ENCODE assay signal across 29 cellular contexts in the genomic region with DNA sequence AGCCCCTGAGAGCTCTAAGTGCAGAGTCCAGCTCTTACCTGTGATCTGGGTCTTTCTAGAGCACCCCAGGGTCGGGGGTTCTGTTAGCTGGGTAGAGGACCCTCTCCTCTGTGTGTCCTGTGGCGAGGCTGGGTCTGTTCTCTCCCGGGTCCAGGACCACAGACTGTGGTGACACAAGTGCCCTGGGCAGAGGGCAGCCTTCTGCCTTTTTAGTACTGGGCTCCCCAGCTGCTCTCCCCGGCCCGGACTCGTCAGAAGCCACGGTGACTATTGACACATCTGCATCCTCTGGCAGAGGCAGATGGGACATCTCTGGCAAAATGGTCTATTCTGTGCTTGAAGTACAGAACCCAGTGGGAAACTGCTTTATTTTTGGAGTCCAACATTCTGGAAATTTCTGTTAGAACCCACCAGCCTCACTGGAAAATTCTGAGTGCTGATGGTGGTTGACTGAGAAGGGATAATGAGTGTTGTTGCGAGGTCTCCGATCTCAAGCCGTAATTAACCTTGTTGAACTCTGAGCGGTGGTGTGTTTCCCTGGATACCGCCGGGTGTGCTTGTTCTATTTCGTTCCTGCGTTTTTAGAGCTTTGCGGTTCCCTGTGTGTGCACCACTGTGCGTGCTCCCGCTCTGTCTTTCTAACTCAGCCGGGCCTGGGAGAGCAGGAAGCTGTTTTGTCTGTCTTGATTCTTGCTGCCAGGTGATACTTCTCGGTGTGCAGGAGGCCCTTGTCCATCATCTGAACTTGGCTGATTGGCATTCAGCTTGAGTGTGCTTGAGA. TPM values are rescaled to one million over a fixed set of nuclear protein-coding genes. Genes with fewer than 3 reads are reported as not detected.
DNase-seq lines count a peak whose midpoint lies in the region; ATAC-seq and TF ChIP-seq lines count a peak whose summit lies in the region.
"Had no signal": no experiment of that assay in that cellular context is flagged by ENCODE, and none has a peak within 500 bp of the region (broad histone marks: within the 10 kb centered on the region; RNA-seq: fewer than 3 reads in every experiment).

No MANE protein-coding gene starts in this region.

- H3K27me3 Mint-ChIP-seq in activated CD4-positive, alpha-beta memory T cell treated with anti-CD3 and anti-CD28 coated beads, Interleukin-2, amount 10 ng/mL, durations not matched to agents 7 days and 5 days: no peaks in the 10 kb centered on the region
- H3K27me3 Mint-ChIP-seq in activated CD4-positive, alpha-beta memory T cell treated with anti-CD3 and anti-CD28 coated beads for 36 hours: no peaks in the 10 kb centered on the region
- H3K27me3 Mint-ChIP-seq: CD8-positive, alpha-beta memory T cell; naive B cell had no signal

- no peak for TF ChIP-seq CTCF in HL-60 (IDR thresholded peaks at IDR 0.05; ENCODE audit: insufficient read depth, low read length)
- no peak for TF ChIP-seq CTCF in VCaP (conservative IDR thresholded peaks at IDR 0.05)
- TF ChIP-seq CTCF in neural cell (IDR thresholded peaks at IDR 0.05; ENCODE audit: poor library complexity, severe bottlenecking): no peak
- TF ChIP-seq CTCF in GM13977 (IDR thresholded peaks at IDR 0.05; ENCODE audit: extremely low read depth, insufficient read depth, missing control alignments): no peak

- no peaks in the 10 kb centered on the region for H3K9me3 ChIP-seq in neural cell (ENCODE audit: low read length)
- H3K9me3 ChIP-seq: BE2C, left ventricle myocardium inferior, SK-N-SH, transverse colon had no signal

- H4K20me1 ChIP-seq in neural cell (ENCODE audit: insufficient read depth): no peaks in the 10 kb centered on the region

- POLR2A ChIA-PET in activated CD4-positive, alpha-beta memory T cell treated with anti-CD3 and anti-CD28 coated beads, Interleukin-2, amount 10 ng/mL, durations not matched to agents 7 days and 5 days (lab: Charles Lee): interaction anchor here (0.6 kb wide), 1 partner anchor 180 kb away, joined by 3 read pairs; no protein-coding TSS in a partner anchor
- POLR2A ChIA-PET in activated CD4-positive, alpha-beta memory T cell treated with anti-CD3 and anti-CD28 coated beads for 36 hours (lab: Charles Lee): no interaction called here

- in situ Hi-C loops in GM13977 (cut with MboI; ENCODE audit: low pct_unique_long_range_greater_than_20kb, low sequenced_read_pairs, unreplicated experiment): no loop called here

- TF ChIP-seq EP300 in neural cell (conservative IDR thresholded peaks at IDR 0.05; ENCODE audit: poor library complexity, severe bottlenecking): no peak

- H3K27ac ChIP-seq in HL-60 (replicated peaks) (0 out of 2 replicates have a peak overlapping the region, but pooled peaks have one; percentile 7), VCaP (peak overlapping the region; percentile 26; the same call in 1 of the 2 replicates), neural cell (ENCODE audit: low read length) (peak overlapping the region; percentile 33)
- H3K27ac ChIP-seq: cardiac muscle cell, coronary artery, left ventricle myocardium inferior, transverse colon had no signal

- CTCF ChIA-PET in activated CD4-positive, alpha-beta memory T cell treated with anti-CD3 and anti-CD28 coated beads, Interleukin-2, amount 10 ng/mL, durations not matched to agents 7 days and 5 days (lab: Charles Lee): interaction anchor here (0.5 to 1.1 kb wide), 3 partner anchors 9 to 48 kb away, joined by 3 to 4 read pairs (median 3); no protein-coding TSS in a partner anchor
- CTCF ChIA-PET in activated CD4-positive, alpha-beta memory T cell treated with anti-CD3 and anti-CD28 coated beads for 36 hours (lab: Charles Lee): no interaction called here

- ATAC-seq in HG03521 (IDR thresholded peaks at IDR 0.05; ENCODE audit: unreplicated experiment): no peak
- ATAC-seq: activated CD4-positive, CD25-positive, alpha-beta regulatory T cell treated with anti-CD3 and anti-CD28 coated beads, Interleukin-2, amount 50 U/mL, for 24 hours; stimulated activated effector memory CD8-positive, alpha-beta T cell treated with anti-CD3 and anti-CD28 coated beads, Interleukin-12 subunit alpha, Interleukin-12 subunit beta, amount 100 ng/mL, for 72 hours had no signal

- no peaks in the 10 kb centered on the region for H3K79me2 ChIP-seq in neural cell (replicated peaks; ENCODE audit: insufficient read depth, low read length)

- H3K36me3 ChIP-seq in neural cell (ENCODE audit: insufficient read depth, low read length): no peaks in the 10 kb centered on the region

- peak overlapping the region; percentile 37 for H3K27ac Mint-ChIP-seq in activated CD4-positive, alpha-beta memory T cell treated with anti-CD3 and anti-CD28 coated beads, Interleukin-2, amount 10 ng/mL, durations not matched to agents 7 days and 5 days
- H3K27ac Mint-ChIP-seq in activated CD4-positive, alpha-beta memory T cell treated with anti-CD3 and anti-CD28 coated beads for 36 hours: no peak overlapping the region
- H3K27ac Mint-ChIP-seq: stimulated activated effector memory CD8-positive, alpha-beta T cell treated with anti-CD3 and anti-CD28 coated beads, Interleukin-12 subunit alpha, Interleukin-12 subunit beta, amount 100 ng/mL, for 72 hours had no signal

- no peaks in the 10 kb centered on the region for H3K9me3 Mint-ChIP-seq in activated CD4-positive, alpha-beta memory T cell treated with anti-CD3 and anti-CD28 coated beads, Interleukin-2, amount 10 ng/mL, durations not matched to agents 7 days and 5 days
- H3K9me3 Mint-ChIP-seq in activated CD4-positive, alpha-beta memory T cell treated with anti-CD3 and anti-CD28 coated beads for 36 hours: no peaks in the 10 kb centered on the region
- H3K9me3 Mint-ChIP-seq: CD8-positive, alpha-beta memory T cell; naive B cell; stimulated activated effector memory CD8-positive, alpha-beta T cell treated with anti-CD3 and anti-CD28 coated beads, Interleukin-12 subunit alpha, Interleukin-12 subunit beta, amount 100 ng/mL, for 72 hours had no signal

- H3K9ac ChIP-seq in neural cell (ENCODE audit: low read length): no peak overlapping the region
- H3K9ac ChIP-seq: SK-N-SH had no signal

- H3K4me3 Mint-ChIP-seq in activated CD4-positive, alpha-beta memory T cell treated with anti-CD3 and anti-CD28 coated beads, Interleukin-2, amount 10 ng/mL, durations not matched to agents 7 days and 5 days: no peak overlapping the region
- H3K4me3 Mint-ChIP-seq in activated CD4-positive, alpha-beta memory T cell treated with anti-CD3 and anti-CD28 coated beads for 36 hours: no peak overlapping the region
- H3K4me3 Mint-ChIP-seq: naive B cell; stimulated activated effector memory CD8-positive, alpha-beta T cell treated with anti-CD3 and anti-CD28 coated beads, Interleukin-12 subunit alpha, Interleukin-12 subunit beta, amount 100 ng/mL, for 72 hours had no signal

- peaks cover 40% of the 10 kb centered on the region for H3K4me1 Mint-ChIP-seq in activated CD4-positive, alpha-beta memory T cell treated with anti-CD3 and anti-CD28 coated beads, Interleukin-2, amount 10 ng/mL, durations not matched to agents 7 days and 5 days
- peaks cover 22% of the 10 kb centered on the region for H3K4me1 Mint-ChIP-seq in activated CD4-positive, alpha-beta memory T cell treated with anti-CD3 and anti-CD28 coated beads for 36 hours (ENCODE audit: low read depth)

- intact Hi-C loops in activated CD4-positive, alpha-beta memory T cell treated with anti-CD3 and anti-CD28 coated beads for 36 hours (cut with micrococcal nuclease): no loop called here

- H2AFZ ChIP-seq in neural cell (ENCODE audit: low read depth, low read length): no peak overlapping the region

- no peaks in the 10 kb centered on the region for H3K9me2 ChIP-seq in neural cell (ENCODE audit: insufficient read depth, low read length)
- H3K9me2 ChIP-seq: SK-N-SH had no signal

- no peak for TF ChIP-seq RAD21 in neural cell (conservative IDR thresholded peaks at IDR 0.05)

- no peak overlapping the region for H3K4me2 ChIP-seq in neural cell (ENCODE audit: low read length)
- H3K4me2 ChIP-seq: SK-N-SH had no signal

- H3K36me3 Mint-ChIP-seq in activated CD4-positive, alpha-beta memory T cell treated with anti-CD3 and anti-CD28 coated beads, Interleukin-2, amount 10 ng/mL, durations not matched to agents 7 days and 5 days (ENCODE audit: low read depth): peaks cover 22% of the 10 kb centered on the region
- peaks cover 13% of the 10 kb centered on the region for H3K36me3 Mint-ChIP-seq in activated CD4-positive, alpha-beta memory T cell treated with anti-CD3 and anti-CD28 coated beads for 36 hours

- H3F3A ChIP-seq in neural cell (ENCODE audit: insufficient read depth, low read length, poor library complexity, severe bottlenecking): no peaks in the 10 kb centered on the region

- H3K4me3 ChIP-seq in HL-60 (replicated peaks; ENCODE audit: insufficient read depth, low read length) (no peak overlapping the region), neural cell (ENCODE audit: low read length) (no peak overlapping the region)
- H3K4me3 ChIP-seq: cardiac muscle cell, coronary artery, left ventricle myocardium inferior, transverse colon had no signal

- H3K27me3 ChIP-seq in HL-60 (ENCODE audit: insufficient read depth, poor library complexity, severe bottlenecking) (no peaks in the 10 kb centered on the region), neural cell (ENCODE audit: insufficient read depth, low read depth, low read length) (no peaks in the 10 kb centered on the region)
- H3K27me3 ChIP-seq: BE2C, cardiac muscle cell, transverse colon had no signal

- DNase-seq in activated CD4-positive, alpha-beta memory T cell treated with anti-CD3 and anti-CD28 coated beads, Interleukin-2, amount 10 ng/mL, durations not matched to agents 7 days and 5 days: no peak
- DNase-seq in activated CD4-positive, alpha-beta memory T cell treated with anti-CD3 and anti-CD28 coated beads for 36 hours: no peak
- no peak for DNase-seq in HL-60 (ENCODE audit: low read depth in 1 of 2, low spot score in 1 of 2)
- no peak for DNase-seq in HPDE6-E6E7 (ENCODE audit: extremely low spot score)
- DNase-seq in GM13977 (ENCODE audit: low spot score): no peak
- DNase-seq: activated effector memory CD4-positive, alpha-beta T cell treated with Interleukin-2 at 50 U/mL for 16 hours; BE2C; CD8-positive, alpha-beta memory T cell; effector memory CD4-positive, alpha-beta T cell; EL; erythroblast; glutamatergic neuron; H7; Kasumi-1; left ventricle myocardium inferior; midbrain; naive B cell; NCI-H146; NCI-H2107; NCI-H510A; SK-N-SH; transverse colon had no signal

RNA-seq across cellular contexts. Expression of gene NUDT16L1, which starts 26.0 kb away (rescaled TPM):
- 10 to 100 TPM; 24.2 to 25.5 TPM for total RNA-seq in activated CD4-positive, alpha-beta memory T cell treated with anti-CD3 and anti-CD28 coated beads, Interleukin-2, amount 10 ng/mL, durations not matched to agents 7 days and 5 days
- total RNA-seq in activated CD4-positive, alpha-beta memory T cell treated with anti-CD3 and anti-CD28 coated beads for 36 hours: 10 to 100 TPM; 22.2 to 23.6 TPM
- polyA plus RNA-seq in neural cell: 125 and 153 TPM in 2 replicates
- polyA minus RNA-seq in neural cell: 38.7 and 47.5 TPM in 2 replicates

RNA-seq across cellular contexts. Expression of gene MGRN1, which starts 42.8 kb away (rescaled TPM):
- total RNA-seq in activated CD4-positive, alpha-beta memory T cell treated with anti-CD3 and anti-CD28 coated beads, Interleukin-2, amount 10 ng/mL, durations not matched to agents 7 days and 5 days: 10 to 100 TPM; 71.8 to 73.3 TPM
- 10 to 100 TPM; 72.7 to 73.2 TPM for total RNA-seq in activated CD4-positive, alpha-beta memory T cell treated with anti-CD3 and anti-CD28 coated beads for 36 hours
- polyA plus RNA-seq in neural cell: 35.9 and 47.0 TPM in 2 replicates
- polyA minus RNA-seq in neural cell: 75.5 and 76.6 TPM in 2 replicates

RNA-seq across cellular contexts. Expression of gene UBALD1, which starts 52.7 kb away (rescaled TPM):
- total RNA-seq in activated CD4-positive, alpha-beta memory T cell treated with anti-CD3 and anti-CD28 coated beads, Interleukin-2, amount 10 ng/mL, durations not matched to agents 7 days and 5 days: 10 to 100 TPM; 15.9 to 19.3 TPM
- 10 to 100 TPM; 13.4 to 13.5 TPM for total RNA-seq in activated CD4-positive, alpha-beta memory T cell treated with anti-CD3 and anti-CD28 coated beads for 36 hours
- 3.3 and 4.1 TPM in 2 replicates for polyA plus RNA-seq in neural cell
- polyA minus RNA-seq in neural cell: 8.8 and 18.5 TPM in 2 replicates
